ENCODE assay signal across 17 cellular contexts in the genomic region with DNA sequence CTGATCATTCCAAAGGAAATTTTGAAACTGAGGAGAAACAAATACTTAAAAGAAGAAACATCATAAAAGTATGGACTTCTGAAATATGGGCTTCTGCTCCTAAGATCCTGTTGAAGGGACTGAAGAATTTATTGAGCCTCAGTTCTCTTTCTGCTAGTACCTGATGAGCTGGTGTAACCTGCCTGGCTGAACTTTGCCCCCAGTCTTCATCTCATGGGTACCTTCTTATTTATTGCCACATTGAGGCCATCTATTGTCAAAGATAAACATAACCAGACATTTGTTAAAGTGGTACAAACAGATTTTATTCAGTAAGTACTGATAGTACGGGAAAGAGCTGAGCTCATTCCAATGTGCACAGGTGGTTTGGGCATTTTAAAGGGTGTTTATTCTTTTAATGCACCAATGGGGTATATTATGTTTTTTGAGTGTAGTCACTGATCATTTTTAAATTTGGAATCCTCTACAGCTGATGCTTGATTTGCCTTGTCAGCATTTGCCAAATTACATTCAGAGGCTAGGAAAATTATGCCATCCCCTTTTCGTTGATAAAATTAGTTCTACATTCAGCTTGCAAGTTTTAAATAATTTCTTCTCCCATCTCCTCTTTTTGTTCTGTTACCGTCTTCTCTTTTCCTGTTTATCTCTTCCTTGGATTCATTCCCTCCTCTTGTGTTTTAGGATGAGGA.
DNase-seq lines count a peak whose midpoint lies in the region; ATAC-seq, FAIRE-seq and TF ChIP-seq lines count a peak whose summit lies in the region.
"Had no signal": no experiment of that assay in that cellular context is flagged by ENCODE, and none has a peak within 500 bp of the region (broad histone marks: within the 10 kb centered on the region; RNA-seq: fewer than 3 reads in every experiment).

No MANE protein-coding gene starts in this region.

- peak overlapping the region; percentile 43; the same call in 1 of the 2 replicates for H3K27ac Mint-ChIP-seq in GM23338

- 0 out of 2 replicates have a peak overlapping the region, but pooled peaks have one; percentile 1 for H3K9ac ChIP-seq in Karpas-422 (ENCODE audit: low read length)

- WGBS in hepatocyte (ENCODE audit: low lambda C conversion rate, missing lambda C conversion rate), result 78% methylated on average over 3 of the region's 3 CpGs
- 64 to 83% (median 82%) methylated on average over 3 of the region's 3 CpGs for WGBS in small intestine, 3 donors

- H3K36me3 Mint-ChIP-seq in GM23338 (ENCODE audit: low read depth), result no peaks in the 10 kb centered on the region

- TF ChIP-seq CTCF in GM23338 (conservative IDR thresholded peaks at IDR 0.05; ENCODE audit: low read depth in 2 of 2) (no peak), hepatocyte (IDR thresholded peaks at IDR 0.05; ENCODE audit: poor library complexity) (no peak)

- no peak overlapping the region for H3K4me2 ChIP-seq in GM23338
- peak overlapping the region; percentile 24 for H3K4me2 ChIP-seq in Karpas-422 (ENCODE audit: low read depth, low read length, poor library complexity, severe bottlenecking)
- H3K4me2 ChIP-seq in hepatocyte, result peak overlapping the region; percentile 3

- peaks cover 5% of the 10 kb centered on the region for H3K79me2 ChIP-seq in GM23338 (replicated peaks; ENCODE audit: insufficient read depth)
- peaks cover 58% of the 10 kb centered on the region for H3K79me2 ChIP-seq in Karpas-422 (ENCODE audit: low read length)
- no peaks in the 10 kb centered on the region for H3K79me2 ChIP-seq in hepatocyte

- H3K9me2 ChIP-seq in GM23338 (ENCODE audit: insufficient read depth) (no peaks in the 10 kb centered on the region), Karpas-422 (replicated peaks; ENCODE audit: insufficient read depth, low read length) (no peaks in the 10 kb centered on the region), hepatocyte (replicated peaks; ENCODE audit: insufficient read depth) (no peaks in the 10 kb centered on the region)

- FAIRE-seq in small intestine (lab: Jason Lieb, UNC), result no peak
- FAIRE-seq: G401.6 had no signal

- H4K20me1 ChIP-seq in GM23338 (replicated peaks; ENCODE audit: insufficient read depth), result no peaks in the 10 kb centered on the region
- no peaks in the 10 kb centered on the region for H4K20me1 ChIP-seq in Karpas-422 (ENCODE audit: insufficient read depth, low read depth, low read length)
- H4K20me1 ChIP-seq in hepatocyte (ENCODE audit: insufficient read depth, poor library complexity, severe bottlenecking), result no peaks in the 10 kb centered on the region

- H3F3A ChIP-seq in GM23338 (replicated peaks; ENCODE audit: low read depth), result no peaks in the 10 kb centered on the region

- H3K27me3 ChIP-seq in GM23338 (ENCODE audit: insufficient read depth), result no peaks in the 10 kb centered on the region
- H3K27me3 ChIP-seq in Karpas-422 (ENCODE audit: low read length), result no peaks in the 10 kb centered on the region
- H3K27me3 ChIP-seq in hepatocyte, result no peaks in the 10 kb centered on the region
- no peaks in the 10 kb centered on the region for H3K27me3 ChIP-seq in small intestine (ENCODE audit: control insufficient read depth in 2 of 2, insufficient read depth in 2 of 2, low read length in 2 of 2)

- no peaks in the 10 kb centered on the region for H3K9me3 Mint-ChIP-seq in GM23338
- H3K9me3 Mint-ChIP-seq: CD8-positive, alpha-beta memory T cell had no signal

- H3K4me3 Mint-ChIP-seq in GM23338, result no peak overlapping the region
- H3K4me3 Mint-ChIP-seq: CD8-positive, alpha-beta memory T cell had no signal

- ATAC-seq in GM23338 (no peak), HG02885 (IDR thresholded peaks at IDR 0.05; ENCODE audit: poor library complexity, unreplicated experiment) (no peak)
- ATAC-seq: Panc1 had no signal

- peaks cover 23% of the 10 kb centered on the region for H3K4me1 ChIP-seq in GM23338 (ENCODE audit: insufficient read depth)
- H3K4me1 ChIP-seq in Karpas-422 (ENCODE audit: low read length), result peaks cover 54% of the 10 kb centered on the region
- peaks cover 19% of the 10 kb centered on the region for H3K4me1 ChIP-seq in hepatocyte (ENCODE audit: insufficient read depth)
- H3K4me1 ChIP-seq in small intestine (ENCODE audit: control insufficient read depth in 2 of 2, insufficient read depth in 1 of 2, low read depth in 1 of 2, low read length in 1 of 2), result no peaks in the 10 kb centered on the region

- peaks cover 5% of the 10 kb centered on the region for H3K27me3 Mint-ChIP-seq in GM23338 (ENCODE audit: insufficient read depth, low read depth, poor library complexity)
- H3K27me3 Mint-ChIP-seq: CD8-positive, alpha-beta memory T cell had no signal

- peaks cover 45% of the 10 kb centered on the region for H3K4me1 Mint-ChIP-seq in GM23338

- H2AFZ ChIP-seq in GM23338 (no peak overlapping the region), Karpas-422 (ENCODE audit: low read length) (no peak overlapping the region), hepatocyte (no peak overlapping the region)

- H3K9me3 ChIP-seq in Karpas-422 (ENCODE audit: low read length) (no peaks in the 10 kb centered on the region), hepatocyte (ENCODE audit: low read depth) (no peaks in the 10 kb centered on the region), small intestine (ENCODE audit: control insufficient read depth, low read depth) (no peaks in the 10 kb centered on the region)

- no peak overlapping the region for H3K4me3 ChIP-seq in GM23338
- H3K4me3 ChIP-seq in Karpas-422 (ENCODE audit: low read length), result no peak overlapping the region
- H3K4me3 ChIP-seq in hepatocyte, result no peak overlapping the region
- no peak overlapping the region for H3K4me3 ChIP-seq in small intestine (ENCODE audit: low read depth in 1 of 2, low read length in 2 of 2)
- H3K4me3 ChIP-seq: SK-N-MC had no signal

- H3K27ac ChIP-seq in GM23338 (ENCODE audit: low read depth) (0 out of 2 replicates have a peak overlapping the region, but pooled peaks have one; percentile 45), Karpas-422 (ENCODE audit: low read length) (peak overlapping the region; percentile 85), hepatocyte (peak overlapping the region; percentile 2), small intestine (ENCODE audit: low read depth in 1 of 2, low read length in 1 of 2) (no peak overlapping the region)
- H3K27ac ChIP-seq: SK-N-MC had no signal

- DNase-seq in GM23338 (ENCODE audit: low spot score) (no peak), Karpas-422 (peak; percentile 41), hepatocyte (ENCODE audit: low spot score) (peak; percentile 35), small intestine (peak; percentile 59), T-helper 9 cell (no peak), foreskin melanocyte (no peak), HuH-7.5 (ENCODE audit: low spot score) (no peak)
- DNase-seq: CD8-positive, alpha-beta memory T cell; DND-41; NCI-H1436 treated with DMSO at 0.1 percent for 48 hours; NCI-H2081 treated with DMSO at 0.1 percent for 48 hours; NCI-H510A treated with DMSO at 0.1 percent for 48 hours; Right ventricle myocardium superior had no signal

- H3K36me3 ChIP-seq in GM23338 (ENCODE audit: insufficient read depth) (no peaks in the 10 kb centered on the region), Karpas-422 (ENCODE audit: insufficient read depth, low read length) (no peaks in the 10 kb centered on the region), hepatocyte (replicated peaks; ENCODE audit: insufficient read depth, low read depth) (no peaks in the 10 kb centered on the region), small intestine (ENCODE audit: control insufficient read depth in 2 of 2, insufficient read depth in 2 of 2, low read length in 2 of 2) (no peaks in the 10 kb centered on the region)

TF ChIP-seq in GM23338, 12 proteins besides CTCF, POLR2A, EP300 and RAD21 (continues in another document):
- TF ChIP-seq JUNB (IDR thresholded peaks at IDR 0.05; ENCODE audit: unreplicated experiment) (no peak), STAT1 (IDR thresholded peaks at IDR 0.05; ENCODE audit: unreplicated experiment) (no peak), ZNF114 (CRISPR knock-in tag; IDR thresholded peaks at IDR 0.05) (no peak)
- TF ChIP-seq, protein P1, sequence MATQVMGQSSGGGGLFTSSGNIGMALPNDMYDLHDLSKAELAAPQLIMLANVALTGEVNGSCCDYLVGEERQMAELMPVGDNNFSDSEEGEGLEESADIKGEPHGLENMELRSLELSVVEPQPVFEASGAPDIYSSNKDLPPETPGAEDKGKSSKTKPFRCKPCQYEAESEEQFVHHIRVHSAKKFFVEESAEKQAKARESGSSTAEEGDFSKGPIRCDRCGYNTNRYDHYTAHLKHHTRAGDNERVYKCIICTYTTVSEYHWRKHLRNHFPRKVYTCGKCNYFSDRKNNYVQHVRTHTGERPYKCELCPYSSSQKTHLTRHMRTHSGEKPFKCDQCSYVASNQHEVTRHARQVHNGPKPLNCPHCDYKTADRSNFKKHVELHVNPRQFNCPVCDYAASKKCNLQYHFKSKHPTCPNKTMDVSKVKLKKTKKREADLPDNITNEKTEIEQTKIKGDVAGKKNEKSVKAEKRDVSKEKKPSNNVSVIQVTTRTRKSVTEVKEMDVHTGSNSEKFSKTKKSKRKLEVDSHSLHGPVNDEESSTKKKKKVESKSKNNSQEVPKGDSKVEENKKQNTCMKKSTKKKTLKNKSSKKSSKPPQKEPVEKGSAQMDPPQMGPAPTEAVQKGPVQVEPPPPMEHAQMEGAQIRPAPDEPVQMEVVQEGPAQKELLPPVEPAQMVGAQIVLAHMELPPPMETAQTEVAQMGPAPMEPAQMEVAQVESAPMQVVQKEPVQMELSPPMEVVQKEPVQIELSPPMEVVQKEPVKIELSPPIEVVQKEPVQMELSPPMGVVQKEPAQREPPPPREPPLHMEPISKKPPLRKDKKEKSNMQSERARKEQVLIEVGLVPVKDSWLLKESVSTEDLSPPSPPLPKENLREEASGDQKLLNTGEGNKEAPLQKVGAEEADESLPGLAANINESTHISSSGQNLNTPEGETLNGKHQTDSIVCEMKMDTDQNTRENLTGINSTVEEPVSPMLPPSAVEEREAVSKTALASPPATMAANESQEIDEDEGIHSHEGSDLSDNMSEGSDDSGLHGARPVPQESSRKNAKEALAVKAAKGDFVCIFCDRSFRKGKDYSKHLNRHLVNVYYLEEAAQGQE (IDR thresholded peaks at IDR 0.05; ENCODE audit: unreplicated experiment), result no peak

Comparison
In these comparisons a context has a peak if more than half of its experiments do, and no peak if none do; other contexts are left out.
1. DNase-seq: peak in Karpas-422 (single experiment), hepatocyte (single experiment) and small intestine (single experiment); none in GM23338 (single experiment), T-helper 9 cell (single experiment), foreskin melanocyte (single experiment) and HuH-7.5 (single experiment).
2. H3K27ac ChIP-seq: peak in GM23338 (single experiment), Karpas-422 (single experiment) and hepatocyte (single experiment); none in small intestine (0 of 2).